36 cellular contexts compared by ENCODE assay signal in genomic region chr9:107647611-107648010, GRCh38.
A peak's percentile ranks its signal among the peaks of the same experiment; 100 is the strongest.
DNase-seq lines count a peak whose midpoint lies in the region; ATAC-seq, FAIRE-seq and TF ChIP-seq lines count a peak whose summit lies in the region.
"Had no signal": no experiment of that assay in that cellular context is flagged by ENCODE, and none has a peak within 500 bp of the region (broad histone marks: within the 10 kb centered on the region; RNA-seq: fewer than 3 reads in every experiment).

No MANE protein-coding gene starts in this region.

- 77% methylated on average over 5 of the region's 5 CpGs for WGBS in suprapubic skin

- no peak overlapping the region for H3K4me3 Mint-ChIP-seq in nephron progenitor cell
- no peak overlapping the region for H3K4me3 Mint-ChIP-seq in osteocyte (ENCODE audit: unreplicated experiment)
- H3K4me3 Mint-ChIP-seq: B cell; CD14-positive monocyte; CD4-positive, alpha-beta memory T cell; CD4-positive, alpha-beta T cell; CD4-positive, CD25-positive, alpha-beta regulatory T cell; CD8-positive, alpha-beta memory T cell; CD8-positive, alpha-beta T cell had no signal

- H3K27ac ChIP-seq in suprapubic skin = no peak overlapping the region
- no peak overlapping the region for H3K27ac ChIP-seq in substantia nigra (ENCODE audit: low read depth, low read length, poor library complexity, severe bottlenecking)
- no peak overlapping the region for H3K27ac ChIP-seq in A673 (ENCODE audit: low read depth, low read length, poor library complexity, severe bottlenecking)
- H3K27ac ChIP-seq: 22Rv1; A549; BLaER1; BLaER1 treated with 17β-estradiol and CSF1 and Interleukin-3, amounts not matched to agents 10 nM and 100 nM; C4-2B had no signal

- no peaks in the 10 kb centered on the region for H3K9me3 ChIP-seq in skeletal muscle satellite cell (replicated peaks; ENCODE audit: low read length)
- H3K9me3 ChIP-seq in suprapubic skin = no peaks in the 10 kb centered on the region
- no peaks in the 10 kb centered on the region for H3K9me3 ChIP-seq in A673 (ENCODE audit: low read depth, low read length, poor library complexity, severe bottlenecking)
- H3K9me3 ChIP-seq: A549; BE2C; BLaER1; BLaER1 treated with 17β-estradiol and CSF1 and Interleukin-3, amounts not matched to agents 10 nM and 100 nM; Caco-2 had no signal

- intact Hi-C loops in A673 (cut with micrococcal nuclease; ENCODE audit: unreplicated experiment) = no loop called here

- CTCF ChIA-PET in A673 (lab: Charles Lee) = no interaction called here

- TF ChIP-seq CTCF in nephron progenitor cell (IDR thresholded peaks at IDR 0.05) (no peak), osteocyte (IDR thresholded peaks at IDR 0.05) (no peak), suprapubic skin (IDR thresholded peaks at IDR 0.05) (no peak), A673 (conservative IDR thresholded peaks at IDR 0.05; ENCODE audit: low read depth, low read length) (no peak)

- H3K27ac Mint-ChIP-seq in nephron progenitor cell (peak overlapping the region; percentile 65), osteocyte (ENCODE audit: unreplicated experiment) (peak overlapping the region; percentile 31)
- H3K27ac Mint-ChIP-seq: B cell; CD4-positive, alpha-beta memory T cell; CD4-positive, alpha-beta T cell; CD4-positive, CD25-positive, alpha-beta regulatory T cell; CD8-positive, alpha-beta T cell had no signal

- H3K36me3 ChIP-seq in skeletal muscle satellite cell (ENCODE audit: insufficient read depth, low read length) (no peaks in the 10 kb centered on the region), suprapubic skin (no peaks in the 10 kb centered on the region), A673 (ENCODE audit: insufficient read depth, low read length, poor library complexity, severe bottlenecking) (no peaks in the 10 kb centered on the region)
- H3K36me3 ChIP-seq: BE2C; BLaER1; BLaER1 treated with 17β-estradiol and CSF1 and Interleukin-3, amounts not matched to agents 10 nM and 100 nM had no signal

- H3K4me1 ChIP-seq in skeletal muscle satellite cell (ENCODE audit: control insufficient read depth, insufficient read depth, low read length) = peaks cover 27% of the 10 kb centered on the region
- peaks cover 9% of the 10 kb centered on the region for H3K4me1 ChIP-seq in suprapubic skin
- H3K4me1 ChIP-seq in A673 (ENCODE audit: insufficient read depth, low read length, poor library complexity, severe bottlenecking) = no peaks in the 10 kb centered on the region
- H3K4me1 ChIP-seq: A549, BE2C, Caco-2 had no signal

- no peak for TF ChIP-seq POLR2A in suprapubic skin (IDR thresholded peaks at IDR 0.05)

- POLR2A ChIA-PET in A673 (lab: Charles Lee; ENCODE audit: low non-redundant PET) = no interaction called here

- H3K36me3 Mint-ChIP-seq in nephron progenitor cell (ENCODE audit: low read depth) = no peaks in the 10 kb centered on the region
- no peaks in the 10 kb centered on the region for H3K36me3 Mint-ChIP-seq in osteocyte (ENCODE audit: unreplicated experiment)
- H3K36me3 Mint-ChIP-seq: CD14-positive monocyte; CD4-positive, alpha-beta memory T cell; CD4-positive, CD25-positive, alpha-beta regulatory T cell; CD8-positive, alpha-beta memory T cell; CD8-positive, alpha-beta T cell had no signal

- H3K9ac ChIP-seq in skeletal muscle satellite cell (ENCODE audit: low read depth, low read length) = no peak overlapping the region
- H3K9ac ChIP-seq: BLaER1; BLaER1 treated with 17β-estradiol and CSF1 and Interleukin-3, amounts not matched to agents 10 nM and 100 nM had no signal

- BruUV-seq in A673 (replicated peaks; lab: Mats Ljungman, UMichigan) = no TSS peak

- no peak for TF ChIP-seq EP300 in suprapubic skin (IDR thresholded peaks at IDR 0.05)

- H3K27me3 ChIP-seq in skeletal muscle satellite cell (ENCODE audit: control insufficient read depth, insufficient read depth, low read length) (no peaks in the 10 kb centered on the region), suprapubic skin (no peaks in the 10 kb centered on the region), A673 (replicated peaks; ENCODE audit: insufficient read depth, low read depth, low read length, poor library complexity) (no peaks in the 10 kb centered on the region)
- H3K27me3 ChIP-seq: BE2C; BLaER1; BLaER1 treated with 17β-estradiol and CSF1 and Interleukin-3, amounts not matched to agents 10 nM and 100 nM had no signal

- peak overlapping the region; percentile 54 for H3K4me2 ChIP-seq in skeletal muscle satellite cell (ENCODE audit: low read length)
- H3K4me2 ChIP-seq: A549, BLaER1 had no signal

- no peak for ATAC-seq in left lobe of liver
- ATAC-seq: A549; CD8-positive, alpha-beta T cell had no signal

- no peak for FAIRE-seq in RCC 7860 (lab: Jason Lieb, UNC)
- FAIRE-seq: A204.1, A549, D721Med had no signal

- H3K27me3 Mint-ChIP-seq in nephron progenitor cell (ENCODE audit: low read depth, poor library complexity) = peaks cover 32% of the 10 kb centered on the region
- no peaks in the 10 kb centered on the region for H3K27me3 Mint-ChIP-seq in osteocyte (ENCODE audit: unreplicated experiment)
- H3K27me3 Mint-ChIP-seq: CD4-positive, alpha-beta memory T cell; CD4-positive, CD25-positive, alpha-beta regulatory T cell; CD8-positive, alpha-beta memory T cell had no signal

- H3K4me1 Mint-ChIP-seq in nephron progenitor cell (peaks cover 21% of the 10 kb centered on the region), osteocyte (ENCODE audit: unreplicated experiment) (peaks cover 38% of the 10 kb centered on the region)
- H3K4me1 Mint-ChIP-seq: CD4-positive, alpha-beta memory T cell; CD4-positive, CD25-positive, alpha-beta regulatory T cell; CD8-positive, alpha-beta memory T cell had no signal

- H3K4me3 ChIP-seq in skeletal muscle satellite cell (ENCODE audit: low read length) = no peak overlapping the region
- no peak overlapping the region for H3K4me3 ChIP-seq in suprapubic skin
- no peak overlapping the region for H3K4me3 ChIP-seq in A673 (ENCODE audit: low read depth, low read length, poor library complexity, severe bottlenecking)
- H3K4me3 ChIP-seq: A549; BLaER1; BLaER1 treated with 17β-estradiol and CSF1 and Interleukin-3, amounts not matched to agents 10 nM and 100 nM had no signal

- DNase-seq in nephron progenitor cell (no peak), osteocyte (ENCODE audit: extremely low spot score, unreplicated experiment) (no peak), suprapubic skin (ENCODE audit: low spot score in 2 of 2) (peak; percentile 67 to 79), left lobe of liver (ENCODE audit: low spot score) (no peak), RCC 7860 (ENCODE audit: low spot score) (no peak), substantia nigra (lab: John Stamatoyannopoulos, UW) (no peak), A673 (ENCODE audit: low spot score) (no peak)
- DNase-seq: 8988T; ACHN; AML-193; BE2C; C1 segment of cervical spinal cord; Caco-2; Calu3; CD4-positive, alpha-beta memory T cell; CD4-positive, alpha-beta T cell; CD4-positive, CD25-positive, alpha-beta regulatory T cell; CD8-positive, alpha-beta memory T cell; CD8-positive, alpha-beta T cell; COR-L47; DMS 273 treated with DMSO at 0.1 percent for 48 hours; DMS53; DMS79; DMS79 treated with DMSO at 0.1 percent for 48 hours; DND-41; EL had no signal

- H3K9me3 Mint-ChIP-seq in nephron progenitor cell = no peaks in the 10 kb centered on the region
- H3K9me3 Mint-ChIP-seq in osteocyte (ENCODE audit: unreplicated experiment) = no peaks in the 10 kb centered on the region
- H3K9me3 Mint-ChIP-seq: CD8-positive, alpha-beta T cell had no signal

Comparison
In these comparisons a context has a peak if more than half of its experiments do, and no peak if none do; other contexts are left out.
1. DNase-seq: peak in suprapubic skin (2 of 2); none in nephron progenitor cell (single experiment), osteocyte (single experiment), left lobe of liver (single experiment), RCC 7860 (single experiment), substantia nigra (0 of 49) and A673 (single experiment).